Comparison of ENCODE assay signal across 13 cellular contexts in genomic region chr2:130837175-130837810, GRCh38. TPM values are rescaled to one million over a fixed set of nuclear protein-coding genes. Genes with fewer than 3 reads are reported as not detected.
A peak's percentile ranks its signal among the peaks of the same experiment; 100 is the strongest.
DNase-seq lines count a peak whose midpoint lies in the region; ATAC-seq and TF ChIP-seq lines count a peak whose summit lies in the region.
"Had no signal": no experiment of that assay in that cellular context is flagged by ENCODE, and none has a peak within 500 bp of the region (broad histone marks: within the 10 kb centered on the region; RNA-seq: fewer than 3 reads in every experiment).

No MANE protein-coding gene starts in this region.

- H3K4me1 ChIP-seq in ascending aorta (peaks cover 0 to 3% of the 10 kb centered on the region in 2 donors), thymus (ENCODE audit: control insufficient read depth, insufficient read depth, low read length) (no peaks in the 10 kb centered on the region)

- no peak overlapping the region for H3K27ac ChIP-seq in ascending aorta
- H3K27ac ChIP-seq in thymus (ENCODE audit: low read depth) = no peak overlapping the region
- H3K27ac ChIP-seq: neutrophil had no signal

- H3K27me3 ChIP-seq in ascending aorta (peaks cover 6% of the 10 kb centered on the region), thymus (ENCODE audit: control insufficient read depth, insufficient read depth) (peaks cover 27% of the 10 kb centered on the region)

- H3K36me3 ChIP-seq in ascending aorta (no peaks in the 10 kb centered on the region), thymus (ENCODE audit: control insufficient read depth, insufficient read depth) (no peaks in the 10 kb centered on the region)
- H3K36me3 ChIP-seq: neutrophil had no signal

- H3K4me3 ChIP-seq in ascending aorta = peak overlapping the region; percentile 40 to 60
- peak overlapping the region; percentile 31 for H3K4me3 ChIP-seq in thymus (ENCODE audit: low read length)

- DNase-seq in NCI-H524 (lab: John Stamatoyannopoulos, UW) (peak; percentile 18 to 65), NCI-H524 treated with DMSO at 0.1 percent for 48 hours (lab: John Stamatoyannopoulos, UW) (no peak), ascending aorta (ENCODE audit: low spot score in 2 of 2) (no peak), iPS-NIHi11 (ENCODE audit: low spot score) (peak; percentile 57), HCEC 1CT (no peak)
- no peak for DNase-seq in effector CD4-positive, alpha-beta T cell
- DNase-seq: activated CD4-positive, CD25-positive, alpha-beta regulatory T cell; AML-193; foreskin melanocyte; NCI-H748 treated with DMSO at 0.1 percent for 48 hours had no signal

- intact Hi-C loops in ascending aorta (cut with DNase I) = no loop called here

- TF ChIP-seq CTCF in ascending aorta (IDR thresholded peaks at IDR 0.05) = no peak

- TF ChIP-seq POLR2A in GM18505 (IDR thresholded peaks at IDR 0.05; ENCODE audit: borderline replicate concordance, extremely low read depth, insufficient read depth, insufficient read length) = no peak

- ATAC-seq in GM18505 (IDR thresholded peaks at IDR 0.05; ENCODE audit: unreplicated experiment) = no peak

- 9% methylated on average over 53 of the region's 53 CpGs for WGBS in thymus

- H3K9me3 ChIP-seq in ascending aorta (no peaks in the 10 kb centered on the region), thymus (ENCODE audit: control insufficient read depth) (no peaks in the 10 kb centered on the region)
- H3K9me3 ChIP-seq: neutrophil had no signal

RNA-seq across cellular contexts. Expression of gene ARHGEF4, which starts 0.6 kb away (rescaled TPM):
- total RNA-seq in ascending aorta = 9.6 TPM
- 6.5 TPM for polyA plus RNA-seq in thymus

Comparison
In these comparisons a context has a peak if more than half of its experiments do, and no peak if none do; other contexts are left out.
1. DNase-seq: peak in NCI-H524 (2 of 2) and iPS-NIHi11 (single experiment); none in NCI-H524 treated with DMSO at 0.1 percent for 48 hours (single experiment), ascending aorta (0 of 2), effector CD4-positive, alpha-beta T cell (single experiment) and HCEC 1CT (single experiment).